In genomic region chr11:85947431-85948272, GRCh38 we compare ENCODE assay signal across 8 cellular contexts.
DNase-seq lines count a peak whose midpoint lies in the region; ATAC-seq and TF ChIP-seq lines count a peak whose summit lies in the region.

No MANE protein-coding gene starts in this region.

- CTCF ChIA-PET in OCI-LY7 (lab: Charles Lee; ENCODE audit: unreplicated experiment): no interaction called here

- intact Hi-C loops in dendritic cell treated with granulocyte-macrophage colony-stimulating factor and Interleukin-4, amounts not matched to agents 40 ng/mL and 50 ng/mL, for 4 days (cut with micrococcal nuclease): loop anchor here (5.0 to 10.0 kb wide), 3 partner anchors 90 to 297 kb away; partner anchors contain the start of genes CCDC83 and EED
- intact Hi-C loops in OCI-LY7 (cut with micrococcal nuclease; ENCODE audit: unreplicated experiment): loop anchor here (10.0 kb wide), 1 partner anchor 267 kb away; no protein-coding TSS in a partner anchor

- H3K4me3 Mint-ChIP-seq in activated naive CD4-positive, alpha-beta T cell treated with anti-CD3 and anti-CD28 coated beads, Interleukin-2, amount 50 U/mL, for 24 hours: no peak overlapping the region
- H3K4me3 Mint-ChIP-seq in dendritic cell treated with granulocyte-macrophage colony-stimulating factor and Interleukin-4, amounts not matched to agents 40 ng/mL and 50 ng/mL, for 4 days: no peak overlapping the region

- no peak overlapping the region for H3K4me3 ChIP-seq in OCI-LY7 (ENCODE audit: low read depth, low read length, poor library complexity, severe bottlenecking)

- H3K27ac ChIP-seq in OCI-LY7 (ENCODE audit: low read depth, low read length, poor library complexity, severe bottlenecking): no peak overlapping the region

- H3K9me3 ChIP-seq in OCI-LY7 (ENCODE audit: low read length): peaks cover 19% of the 10 kb centered on the region; the same call in 1 of the 2 replicates

- peak overlapping the region; percentile 75 for H3K27ac Mint-ChIP-seq in activated naive CD4-positive, alpha-beta T cell treated with anti-CD3 and anti-CD28 coated beads, Interleukin-2, amount 50 U/mL, for 24 hours
- H3K27ac Mint-ChIP-seq in dendritic cell treated with granulocyte-macrophage colony-stimulating factor and Interleukin-4, amounts not matched to agents 40 ng/mL and 50 ng/mL, for 4 days: peak overlapping the region; percentile 48

- no TSS peak for BruUV-seq in OCI-LY7 (replicated peaks; lab: Mats Ljungman, UMichigan)

- H3K36me3 ChIP-seq in OCI-LY7 (ENCODE audit: insufficient read depth, low read length): no peaks in the 10 kb centered on the region

- DNase-seq in activated naive CD4-positive, alpha-beta T cell (lab: John Stamatoyannopoulos, UW): no peak
- peak; percentile 75 for DNase-seq in MV-4-11 (lab: John Stamatoyannopoulos, UW)
- DNase-seq in myocyte (ENCODE audit: low read depth): peak; percentile 69
- DNase-seq in OCI-LY7 (ENCODE audit: low spot score): no peak

- POLR2A ChIA-PET in OCI-LY7 (lab: Charles Lee): interaction anchor here (0.7 kb wide), 1 partner anchor 254 kb away, joined by 4 read pairs; no protein-coding TSS in a partner anchor

- H3K9me3 Mint-ChIP-seq in activated naive CD4-positive, alpha-beta T cell treated with anti-CD3 and anti-CD28 coated beads, Interleukin-2, amount 50 U/mL, for 24 hours: peaks cover 14% of the 10 kb centered on the region
- no peaks in the 10 kb centered on the region for H3K9me3 Mint-ChIP-seq in dendritic cell treated with granulocyte-macrophage colony-stimulating factor and Interleukin-4, amounts not matched to agents 40 ng/mL and 50 ng/mL, for 4 days

- no peaks in the 10 kb centered on the region for H3K9me2 ChIP-seq in OCI-LY7 (ENCODE audit: insufficient read depth, low read length)

- no peaks in the 10 kb centered on the region for H3K4me1 ChIP-seq in OCI-LY7 (ENCODE audit: insufficient read depth, low read length, poor library complexity, severe bottlenecking)

- TF ChIP-seq CTCF in OCI-LY7 (conservative IDR thresholded peaks at IDR 0.05; ENCODE audit: low read length): no peak

- no peaks in the 10 kb centered on the region for H3K27me3 Mint-ChIP-seq in activated naive CD4-positive, alpha-beta T cell treated with anti-CD3 and anti-CD28 coated beads, Interleukin-2, amount 50 U/mL, for 24 hours
- no peaks in the 10 kb centered on the region for H3K27me3 Mint-ChIP-seq in dendritic cell treated with granulocyte-macrophage colony-stimulating factor and Interleukin-4, amounts not matched to agents 40 ng/mL and 50 ng/mL, for 4 days

- H3K79me2 ChIP-seq in OCI-LY7 (ENCODE audit: insufficient read depth, low read depth, low read length): no peaks in the 10 kb centered on the region

- ATAC-seq in GM19023 (IDR thresholded peaks at IDR 0.05; ENCODE audit: unreplicated experiment) (no peak), HG03135 (IDR thresholded peaks at IDR 0.05; ENCODE audit: unreplicated experiment) (no peak)

- H4K20me1 ChIP-seq in OCI-LY7 (ENCODE audit: insufficient read depth, low read length): no peaks in the 10 kb centered on the region

- no peak overlapping the region for H3K4me2 ChIP-seq in OCI-LY7 (ENCODE audit: low read length)

- peaks cover 4% of the 10 kb centered on the region for H3K36me3 Mint-ChIP-seq in activated naive CD4-positive, alpha-beta T cell treated with anti-CD3 and anti-CD28 coated beads, Interleukin-2, amount 50 U/mL, for 24 hours
- H3K36me3 Mint-ChIP-seq in dendritic cell treated with granulocyte-macrophage colony-stimulating factor and Interleukin-4, amounts not matched to agents 40 ng/mL and 50 ng/mL, for 4 days (ENCODE audit: low read depth): peaks cover under 1% of the 10 kb centered on the region

- H2AFZ ChIP-seq in OCI-LY7 (ENCODE audit: low read length): no peak overlapping the region

- peaks cover 14% of the 10 kb centered on the region for H3K4me1 Mint-ChIP-seq in activated naive CD4-positive, alpha-beta T cell treated with anti-CD3 and anti-CD28 coated beads, Interleukin-2, amount 50 U/mL, for 24 hours
- peaks cover 40% of the 10 kb centered on the region for H3K4me1 Mint-ChIP-seq in dendritic cell treated with granulocyte-macrophage colony-stimulating factor and Interleukin-4, amounts not matched to agents 40 ng/mL and 50 ng/mL, for 4 days (ENCODE audit: low read depth)

Comparison
In these comparisons a context has a peak if more than half of its experiments do, and no peak if none do; other contexts are left out.
1. DNase-seq: peak in MV-4-11 (single experiment) and myocyte (single experiment); none in activated naive CD4-positive, alpha-beta T cell (0 of 4) and OCI-LY7 (single experiment).